Comparison of ENCODE assay signal across 1 cellular context in genomic region chr22:46473896-46474557, GRCh38.
TF ChIP-seq lines count a peak whose summit lies in the region.

No MANE protein-coding gene starts in this region.

TF ChIP-seq in HepG2, 621 proteins besides CTCF, POLR2A, EP300 and RAD21 (continued from another document and continues in another):
- TF ChIP-seq SRY (CRISPR knock-in tag; IDR thresholded peaks at IDR 0.05) (peak; percentile 73; the same call in 1 of the 2 replicates), KMT2B (CRISPR knock-in tag; IDR thresholded peaks at IDR 0.05) (no peak), ZNF33B (CRISPR knock-in tag; IDR thresholded peaks at IDR 0.05) (no peak), ZNF615 (CRISPR knock-in tag; IDR thresholded peaks at IDR 0.05; ENCODE audit: borderline replicate concordance) (no peak), ZNF441 (CRISPR knock-in tag; IDR thresholded peaks at IDR 0.05; ENCODE audit: borderline replicate concordance) (peak; percentile 82; the same call in 1 of the 2 replicates), PAWR (CRISPR knock-in tag; IDR thresholded peaks at IDR 0.05; ENCODE audit: borderline replicate concordance) (no peak), JARID2 (CRISPR knock-in tag; IDR thresholded peaks at IDR 0.05; ENCODE audit: insufficient replicate concordance) (no peak), ETV5 (CRISPR knock-in tag; IDR thresholded peaks at IDR 0.05; ENCODE audit: borderline replicate concordance) (peak; percentile 18; the same call in 1 of the 2 replicates), HMG20A (CRISPR knock-in tag; IDR thresholded peaks at IDR 0.05; ENCODE audit: borderline replicate concordance) (peak; percentile 27; the same call in 1 of the 2 replicates), MXI1 (IDR thresholded peaks at IDR 0.05; ENCODE audit: borderline replicate concordance, low read depth, low read length) (no peak), TCF12 (IDR thresholded peaks at IDR 0.05) (no peak), TCF12 (CRISPR knock-in tag; IDR thresholded peaks at IDR 0.05) (no peak), ZNF678 (CRISPR knock-in tag; IDR thresholded peaks at IDR 0.05) (0 out of 2 replicates have a peak, but pooled peaks have one; percentile 53), ZXDC (CRISPR knock-in tag; IDR thresholded peaks at IDR 0.05) (no peak), ZBTB38 (CRISPR knock-in tag; IDR thresholded peaks at IDR 0.05) (peak; percentile 71), MED1 (CRISPR knock-in tag; IDR thresholded peaks at IDR 0.05) (peak; percentile 77), SNAPC2 (CRISPR knock-in tag; IDR thresholded peaks at IDR 0.05) (peak; percentile 66; the same call in 1 of the 2 replicates), HNRNPLL (IDR thresholded peaks at IDR 0.05; ENCODE audit: low read depth, low read length, poor library complexity, severe bottlenecking) (no peak), TBX3 (IDR thresholded peaks at IDR 0.05; ENCODE audit: borderline replicate concordance) (no peak), NFRKB (IDR thresholded peaks at IDR 0.05) (no peak), IRF2 (CRISPR knock-in tag; IDR thresholded peaks at IDR 0.05) (peak; percentile 56; the same call in 1 of the 2 replicates), SMARCE1 (IDR thresholded peaks at IDR 0.05; ENCODE audit: borderline replicate concordance) (no peak), ZNF414 (CRISPR knock-in tag; IDR thresholded peaks at IDR 0.05) (no peak), AKAP8 (CRISPR knock-in tag; IDR thresholded peaks at IDR 0.05) (no peak), SIN3A (IDR thresholded peaks at IDR 0.05; ENCODE audit: borderline replicate concordance, low read depth, low read length) (no peak), REPIN1 (CRISPR knock-in tag; IDR thresholded peaks at IDR 0.05; ENCODE audit: borderline replicate concordance, low read depth) (no peak), NFATC3 (CRISPR knock-in tag; IDR thresholded peaks at IDR 0.05) (no peak), CENPX (CRISPR knock-in tag; IDR thresholded peaks at IDR 0.05) (no peak), MBNL3 (CRISPR knock-in tag; conservative IDR thresholded peaks at IDR 0.05) (no peak), ZSCAN25 (CRISPR knock-in tag; IDR thresholded peaks at IDR 0.05) (peak; percentile 92; the same call in 1 of the 2 replicates), ZC3H13 (CRISPR knock-in tag; IDR thresholded peaks at IDR 0.05) (no peak), KDM5A (IDR thresholded peaks at IDR 0.05; ENCODE audit: borderline replicate concordance, low read length) (no peak), HES4 (CRISPR knock-in tag; IDR thresholded peaks at IDR 0.05; ENCODE audit: borderline replicate concordance) (peak; percentile 87), ATF7-NPFF (CRISPR knock-in tag; IDR thresholded peaks at IDR 0.05; ENCODE audit: low read depth) (no peak), SALL1 (CRISPR knock-in tag; IDR thresholded peaks at IDR 0.05) (peak; percentile 96), PCBP2 (optimal IDR thresholded peaks at IDR 0.05; ENCODE audit: low read depth, low read length, poor library complexity, severe bottlenecking) (no peak), CEBPG (CRISPR knock-in tag; IDR thresholded peaks at IDR 0.05) (no peak), RAD51 (IDR thresholded peaks at IDR 0.05; ENCODE audit: borderline replicate concordance) (no peak), ZNF569 (CRISPR knock-in tag; IDR thresholded peaks at IDR 0.05; ENCODE audit: borderline replicate concordance) (no peak), CEBPB (IDR thresholded peaks at IDR 0.05; ENCODE audit: borderline replicate concordance, low read depth, low read length) (no peak), ZNF367 (CRISPR knock-in tag; IDR thresholded peaks at IDR 0.05; ENCODE audit: borderline replicate concordance) (no peak), NFIB (CRISPR knock-in tag; IDR thresholded peaks at IDR 0.05; ENCODE audit: borderline replicate concordance) (no peak)
- TF ChIP-seq, protein P1, sequence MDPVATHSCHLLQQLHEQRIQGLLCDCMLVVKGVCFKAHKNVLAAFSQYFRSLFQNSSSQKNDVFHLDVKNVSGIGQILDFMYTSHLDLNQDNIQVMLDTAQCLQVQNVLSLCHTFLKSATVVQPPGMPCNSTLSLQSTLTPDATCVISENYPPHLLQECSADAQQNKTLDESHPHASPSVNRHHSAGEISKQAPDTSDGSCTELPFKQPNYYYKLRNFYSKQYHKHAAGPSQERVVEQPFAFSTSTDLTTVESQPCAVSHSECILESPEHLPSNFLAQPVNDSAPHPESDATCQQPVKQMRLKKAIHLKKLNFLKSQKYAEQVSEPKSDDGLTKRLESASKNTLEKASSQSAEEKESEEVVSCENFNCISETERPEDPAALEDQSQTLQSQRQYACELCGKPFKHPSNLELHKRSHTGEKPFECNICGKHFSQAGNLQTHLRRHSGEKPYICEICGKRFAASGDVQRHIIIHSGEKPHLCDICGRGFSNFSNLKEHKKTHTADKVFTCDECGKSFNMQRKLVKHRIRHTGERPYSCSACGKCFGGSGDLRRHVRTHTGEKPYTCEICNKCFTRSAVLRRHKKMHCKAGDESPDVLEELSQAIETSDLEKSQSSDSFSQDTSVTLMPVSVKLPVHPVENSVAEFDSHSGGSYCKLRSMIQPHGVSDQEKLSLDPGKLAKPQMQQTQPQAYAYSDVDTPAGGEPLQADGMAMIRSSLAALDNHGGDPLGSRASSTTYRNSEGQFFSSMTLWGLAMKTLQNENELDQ (CRISPR knock-in tag; IDR thresholded peaks at IDR 0.05; ENCODE audit: borderline replicate concordance), result no peak
- TF ChIP-seq, protein P2, sequence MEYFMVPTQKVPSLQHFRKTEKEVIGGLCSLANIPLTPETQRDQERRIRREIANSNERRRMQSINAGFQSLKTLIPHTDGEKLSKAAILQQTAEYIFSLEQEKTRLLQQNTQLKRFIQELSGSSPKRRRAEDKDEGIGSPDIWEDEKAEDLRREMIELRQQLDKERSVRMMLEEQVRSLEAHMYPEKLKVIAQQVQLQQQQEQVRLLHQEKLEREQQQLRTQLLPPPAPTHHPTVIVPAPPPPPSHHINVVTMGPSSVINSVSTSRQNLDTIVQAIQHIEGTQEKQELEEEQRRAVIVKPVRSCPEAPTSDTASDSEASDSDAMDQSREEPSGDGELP (IDR thresholded peaks at IDR 0.05; ENCODE audit: borderline replicate concordance, low read depth), result no peak
- TF ChIP-seq, protein P3, sequence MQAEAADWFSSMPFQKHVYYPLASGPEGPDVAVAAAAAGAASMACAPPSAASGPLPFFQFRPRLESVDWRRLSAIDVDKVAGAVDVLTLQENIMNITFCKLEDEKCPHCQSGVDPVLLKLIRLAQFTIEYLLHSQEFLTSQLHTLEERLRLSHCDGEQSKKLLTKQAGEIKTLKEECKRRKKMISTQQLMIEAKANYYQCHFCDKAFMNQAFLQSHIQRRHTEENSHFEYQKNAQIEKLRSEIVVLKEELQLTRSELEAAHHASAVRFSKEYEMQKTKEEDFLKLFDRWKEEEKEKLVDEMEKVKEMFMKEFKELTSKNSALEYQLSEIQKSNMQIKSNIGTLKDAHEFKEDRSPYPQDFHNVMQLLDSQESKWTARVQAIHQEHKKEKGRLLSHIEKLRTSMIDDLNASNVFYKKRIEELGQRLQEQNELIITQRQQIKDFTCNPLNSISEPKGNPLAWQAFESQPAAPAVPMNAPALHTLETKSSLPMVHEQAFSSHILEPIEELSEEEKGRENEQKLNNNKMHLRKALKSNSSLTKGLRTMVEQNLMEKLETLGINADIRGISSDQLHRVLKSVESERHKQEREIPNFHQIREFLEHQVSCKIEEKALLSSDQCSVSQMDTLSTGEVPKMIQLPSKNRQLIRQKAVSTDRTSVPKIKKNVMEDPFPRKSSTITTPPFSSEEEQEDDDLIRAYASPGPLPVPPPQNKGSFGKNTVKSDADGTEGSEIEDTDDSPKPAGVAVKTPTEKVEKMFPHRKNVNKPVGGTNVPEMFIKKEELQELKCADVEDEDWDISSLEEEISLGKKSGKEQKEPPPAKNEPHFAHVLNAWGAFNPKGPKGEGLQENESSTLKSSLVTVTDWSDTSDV (CRISPR knock-in tag; IDR thresholded peaks at IDR 0.05), result 0 out of 2 replicates have a peak, but pooled peaks have one; percentile 49
- TF ChIP-seq, protein P4, sequence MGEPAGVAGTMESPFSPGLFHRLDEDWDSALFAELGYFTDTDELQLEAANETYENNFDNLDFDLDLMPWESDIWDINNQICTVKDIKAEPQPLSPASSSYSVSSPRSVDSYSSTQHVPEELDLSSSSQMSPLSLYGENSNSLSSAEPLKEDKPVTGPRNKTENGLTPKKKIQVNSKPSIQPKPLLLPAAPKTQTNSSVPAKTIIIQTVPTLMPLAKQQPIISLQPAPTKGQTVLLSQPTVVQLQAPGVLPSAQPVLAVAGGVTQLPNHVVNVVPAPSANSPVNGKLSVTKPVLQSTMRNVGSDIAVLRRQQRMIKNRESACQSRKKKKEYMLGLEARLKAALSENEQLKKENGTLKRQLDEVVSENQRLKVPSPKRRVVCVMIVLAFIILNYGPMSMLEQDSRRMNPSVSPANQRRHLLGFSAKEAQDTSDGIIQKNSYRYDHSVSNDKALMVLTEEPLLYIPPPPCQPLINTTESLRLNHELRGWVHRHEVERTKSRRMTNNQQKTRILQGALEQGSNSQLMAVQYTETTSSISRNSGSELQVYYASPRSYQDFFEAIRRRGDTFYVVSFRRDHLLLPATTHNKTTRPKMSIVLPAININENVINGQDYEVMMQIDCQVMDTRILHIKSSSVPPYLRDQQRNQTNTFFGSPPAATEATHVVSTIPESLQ (CRISPR knock-in tag; conservative IDR thresholded peaks at IDR 0.05), result no peak
- TF ChIP-seq, protein P5, sequence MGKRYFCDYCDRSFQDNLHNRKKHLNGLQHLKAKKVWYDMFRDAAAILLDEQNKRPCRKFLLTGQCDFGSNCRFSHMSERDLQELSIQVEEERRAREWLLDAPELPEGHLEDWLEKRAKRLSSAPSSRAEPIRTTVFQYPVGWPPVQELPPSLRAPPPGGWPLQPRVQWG (CRISPR knock-in tag; IDR thresholded peaks at IDR 0.05; ENCODE audit: borderline replicate concordance, low read depth), result no peak
- TF ChIP-seq, protein P6, sequence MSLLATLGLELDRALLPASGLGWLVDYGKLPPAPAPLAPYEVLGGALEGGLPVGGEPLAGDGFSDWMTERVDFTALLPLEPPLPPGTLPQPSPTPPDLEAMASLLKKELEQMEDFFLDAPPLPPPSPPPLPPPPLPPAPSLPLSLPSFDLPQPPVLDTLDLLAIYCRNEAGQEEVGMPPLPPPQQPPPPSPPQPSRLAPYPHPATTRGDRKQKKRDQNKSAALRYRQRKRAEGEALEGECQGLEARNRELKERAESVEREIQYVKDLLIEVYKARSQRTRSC (CRISPR knock-in tag; IDR thresholded peaks at IDR 0.05; ENCODE audit: low read depth), result 0 out of 2 replicates have a peak, but pooled peaks have one; percentile 44
- TF ChIP-seq, protein P7, sequence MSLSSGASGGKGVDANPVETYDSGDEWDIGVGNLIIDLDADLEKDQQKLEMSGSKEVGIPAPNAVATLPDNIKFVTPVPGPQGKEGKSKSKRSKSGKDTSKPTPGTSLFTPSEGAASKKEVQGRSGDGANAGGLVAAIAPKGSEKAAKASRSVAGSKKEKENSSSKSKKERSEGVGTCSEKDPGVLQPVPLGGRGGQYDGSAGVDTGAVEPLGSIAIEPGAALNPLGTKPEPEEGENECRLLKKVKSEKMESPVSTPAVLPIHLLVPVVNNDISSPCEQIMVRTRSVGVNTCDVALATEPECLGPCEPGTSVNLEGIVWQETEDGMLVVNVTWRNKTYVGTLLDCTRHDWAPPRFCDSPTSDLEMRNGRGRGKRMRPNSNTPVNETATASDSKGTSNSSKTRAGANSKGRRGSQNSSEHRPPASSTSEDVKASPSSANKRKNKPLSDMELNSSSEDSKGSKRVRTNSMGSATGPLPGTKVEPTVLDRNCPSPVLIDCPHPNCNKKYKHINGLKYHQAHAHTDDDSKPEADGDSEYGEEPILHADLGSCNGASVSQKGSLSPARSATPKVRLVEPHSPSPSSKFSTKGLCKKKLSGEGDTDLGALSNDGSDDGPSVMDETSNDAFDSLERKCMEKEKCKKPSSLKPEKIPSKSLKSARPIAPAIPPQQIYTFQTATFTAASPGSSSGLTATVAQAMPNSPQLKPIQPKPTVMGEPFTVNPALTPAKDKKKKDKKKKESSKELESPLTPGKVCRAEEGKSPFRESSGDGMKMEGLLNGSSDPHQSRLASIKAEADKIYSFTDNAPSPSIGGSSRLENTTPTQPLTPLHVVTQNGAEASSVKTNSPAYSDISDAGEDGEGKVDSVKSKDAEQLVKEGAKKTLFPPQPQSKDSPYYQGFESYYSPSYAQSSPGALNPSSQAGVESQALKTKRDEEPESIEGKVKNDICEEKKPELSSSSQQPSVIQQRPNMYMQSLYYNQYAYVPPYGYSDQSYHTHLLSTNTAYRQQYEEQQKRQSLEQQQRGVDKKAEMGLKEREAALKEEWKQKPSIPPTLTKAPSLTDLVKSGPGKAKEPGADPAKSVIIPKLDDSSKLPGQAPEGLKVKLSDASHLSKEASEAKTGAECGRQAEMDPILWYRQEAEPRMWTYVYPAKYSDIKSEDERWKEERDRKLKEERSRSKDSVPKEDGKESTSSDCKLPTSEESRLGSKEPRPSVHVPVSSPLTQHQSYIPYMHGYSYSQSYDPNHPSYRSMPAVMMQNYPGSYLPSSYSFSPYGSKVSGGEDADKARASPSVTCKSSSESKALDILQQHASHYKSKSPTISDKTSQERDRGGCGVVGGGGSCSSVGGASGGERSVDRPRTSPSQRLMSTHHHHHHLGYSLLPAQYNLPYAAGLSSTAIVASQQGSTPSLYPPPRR (CRISPR knock-in tag; IDR thresholded peaks at IDR 0.05; ENCODE audit: borderline replicate concordance), result peak; percentile 60; the same call in 1 of the 2 replicates
